ENCODE assay signal across 27 cellular contexts in genomic region chr6:91565207-91565606, GRCh38.
"Had no signal": no experiment of that assay in that cellular context is flagged by ENCODE, and none has a peak within 500 bp of the region (broad histone marks: within the 10 kb centered on the region; RNA-seq: fewer than 3 reads in every experiment).

No MANE protein-coding gene starts in this region.

- H3K27ac ChIP-seq: neutrophil, parathyroid adenoma, psoas muscle, skin epidermis, stomach, thoracic aorta, thyroid gland, tibial nerve, upper lobe of left lung, vagina had no signal

- H3K4me1 ChIP-seq: parathyroid adenoma, psoas muscle, stomach, thyroid gland, tibial nerve, upper lobe of left lung, vagina had no signal

- H3K4me3 ChIP-seq: psoas muscle, skin epidermis, stomach, thoracic aorta, thyroid gland, tibial nerve, upper lobe of left lung, vagina had no signal

- H3K27me3 ChIP-seq: neutrophil, stomach, thyroid gland, tibial nerve, upper lobe of left lung, vagina had no signal

- H2AFZ ChIP-seq: parathyroid adenoma had no signal

- DNase-seq: naive B cell; naive thymus-derived CD8-positive, alpha-beta T cell; nephron progenitor cell; nucleus accumbens; posterior cingulate gyrus; psoas muscle; right cardiac atrium; stimulated activated CD4-positive, alpha-beta T cell treated with anti-CD3 and anti-CD28 coated beads, Interleukin-12 subunit alpha, Interleukin-12 subunit beta, amount 100 ng/mL, for 4 hours; stimulated activated CD4-positive, alpha-beta T cell treated with anti-CD3 and anti-CD28 coated beads, Interleukin-1b, Interleukin-23, amount 100 ng/mL, for 48 hours; stimulated activated CD4-positive, alpha-beta T cell treated with anti-CD3 and anti-CD28 coated beads, Interleukin-2, amount 100 ng/mL, for 48 hours; stimulated activated CD4-positive, alpha-beta T cell treated with anti-CD3 and anti-CD28 coated beads, Interleukin-4, amount 100 ng/mL, for 24 hours; stimulated activated naive B cell treated with anti-CD40 and anti-IgM and Interleukin-4, amounts not matched to agents 10 μg/mL and 1 μg/mL and 100 μg/mL, for 72 hours; stimulated activated naive CD4-positive, alpha-beta T cell treated with Interleukin-2 at 50 U/mL for 16 hours; stomach; thyroid gland; trophoblast cell; upper lobe of left lung had no signal

- H3K9me3 ChIP-seq: neutrophil, psoas muscle, thyroid gland, upper lobe of left lung, vagina had no signal

- H3K9ac ChIP-seq: parathyroid adenoma had no signal

- H3K79me2 ChIP-seq: parathyroid adenoma had no signal

- ATAC-seq: naive thymus-derived CD8-positive, alpha-beta T cell; natural killer cell treated with Interleukin-12 subunit alpha and Interleukin-12 subunit beta and Interleukin-15 and Interleukin-18, amount 100 ng/mL, for 72 hours; psoas muscle; right cardiac atrium; sciatic nerve; stimulated activated effector memory CD8-positive, alpha-beta T cell treated with anti-CD3 and anti-CD28 coated beads, Interleukin-12 subunit alpha, Interleukin-12 subunit beta, amount 100 ng/mL, for 72 hours; stimulated activated naive B cell treated with anti-CD40 and anti-IgM and Interleukin-4, amounts not matched to agents 10 μg/mL and 1 μg/mL and 100 μg/mL, for 72 hours had no signal

- FAIRE-seq: urothelium cell line had no signal

- H3K36me3 ChIP-seq: neutrophil, stomach, thoracic aorta, thyroid gland, tibial nerve, upper lobe of left lung, vagina had no signal
